In genomic region chr9:111433082-111433481, GRCh38 we compare ENCODE assay signal across 27 cellular contexts.
"Had no signal": no experiment of that assay in that cellular context is flagged by ENCODE, and none has a peak within 500 bp of the region (broad histone marks: within the 10 kb centered on the region; RNA-seq: fewer than 3 reads in every experiment).

No MANE protein-coding gene starts in this region.

- H3K27me3 Mint-ChIP-seq: naive B cell; naive thymus-derived CD8-positive, alpha-beta T cell; natural killer cell treated with Interleukin-12 subunit alpha and Interleukin-12 subunit beta and Interleukin-15 and Interleukin-18, amount 100 ng/mL, for 72 hours; stimulated activated memory B cell treated with anti-CD40 and anti-IgM and Interleukin-4, amounts not matched to agents 10 μg/mL and 1 μg/mL and 100 μg/mL, for 72 hours; stimulated activated naive CD8-positive, alpha-beta T cell treated with anti-CD3 and anti-CD28 coated beads, Interleukin-15, amount 100 ng/mL, for 72 hours had no signal

- H3K9me3 ChIP-seq: neutrophil, pancreas, psoas muscle, right lobe of liver, sigmoid colon, thoracic aorta, thyroid gland, tibial nerve, upper lobe of left lung, uterus had no signal

- DNase-seq: naive B cell; naive thymus-derived CD8-positive, alpha-beta T cell; nephron progenitor cell; nucleus accumbens; pancreas; psoas muscle; right cardiac atrium; right lobe of liver; sigmoid colon; small intestine; stimulated activated CD4-positive, alpha-beta T cell treated with anti-CD3 and anti-CD28 coated beads, Interleukin-15, amount 100 ng/mL, for 24 hours; stimulated activated CD4-positive, alpha-beta T cell treated with anti-CD3 and anti-CD28 coated beads, Interleukin-4, amount 100 ng/mL, for 1 hour; stimulated activated CD4-positive, alpha-beta T cell treated with anti-CD3 and anti-CD28 coated beads, Interleukin-4, amount 100 ng/mL, for 4 hours; stimulated activated CD8-positive, alpha-beta memory T cell treated with anti-CD3 and anti-CD28 coated beads, Interleukin-4, amount 100 ng/mL, for 48 hours; stimulated activated naive CD4-positive, alpha-beta T cell; stimulated activated naive CD8-positive, alpha-beta T cell treated with anti-CD3 and anti-CD28 coated beads, Interleukin-15, amount 100 ng/mL, for 72 hours; stimulated activated naive CD8-positive, alpha-beta T cell treated with anti-CD3 and anti-CD28 coated beads, Interleukin-15, Interleukin-2, amounts not matched to agents 100 U/mL and 50 U/mL, for 24 hours; thyroid gland; trophoblast cell; uterus had no signal

- H3K4me3 ChIP-seq: pancreas, psoas muscle, right lobe of liver, sigmoid colon, thoracic aorta, thyroid gland, tibial nerve, upper lobe of left lung, uterus had no signal

- FAIRE-seq: pancreas, small intestine had no signal

- H3K4me3 Mint-ChIP-seq: naive B cell; naive thymus-derived CD8-positive, alpha-beta T cell; natural killer cell treated with Interleukin-12 subunit alpha and Interleukin-12 subunit beta and Interleukin-15 and Interleukin-18, amount 100 ng/mL, for 72 hours; nephron progenitor cell; neural crest cell; stimulated activated memory B cell treated with anti-CD40 and anti-IgM and Interleukin-4, amounts not matched to agents 10 μg/mL and 1 μg/mL and 100 μg/mL, for 72 hours; stimulated activated naive CD8-positive, alpha-beta T cell treated with anti-CD3 and anti-CD28 coated beads, Interleukin-15, amount 100 ng/mL, for 72 hours had no signal

- H3K27me3 ChIP-seq: neutrophil, pancreas, right lobe of liver, sigmoid colon, thyroid gland, tibial nerve, upper lobe of left lung, uterus had no signal

- H3K27ac ChIP-seq: neutrophil, pancreas, psoas muscle, right lobe of liver, sigmoid colon, thoracic aorta, thyroid gland, tibial nerve, upper lobe of left lung, uterus had no signal

- ATAC-seq: naive thymus-derived CD8-positive, alpha-beta T cell; natural killer cell treated with Interleukin-12 subunit alpha and Interleukin-12 subunit beta and Interleukin-15 and Interleukin-18, amount 100 ng/mL, for 72 hours; pancreas; psoas muscle; right cardiac atrium; right lobe of liver; stimulated activated memory B cell treated with anti-CD40 and anti-IgM and Interleukin-4, amounts not matched to agents 10 μg/mL and 1 μg/mL and 100 μg/mL, for 72 hours; stimulated activated naive CD8-positive, alpha-beta T cell treated with anti-CD3 and anti-CD28 coated beads, Interleukin-15, amount 100 ng/mL, for 72 hours; stimulated activated naive CD8-positive, alpha-beta T cell treated with anti-CD3 and anti-CD28 coated beads, Interleukin-15, Interleukin-2, amounts not matched to agents 100 U/mL and 50 U/mL, for 24 hours had no signal

- H3K4me1 ChIP-seq: pancreas, psoas muscle, sigmoid colon, thyroid gland, upper lobe of left lung, uterus had no signal

- H3K9me3 Mint-ChIP-seq: naive B cell; naive thymus-derived CD8-positive, alpha-beta T cell; natural killer cell treated with Interleukin-12 subunit alpha and Interleukin-12 subunit beta and Interleukin-15 and Interleukin-18, amount 100 ng/mL, for 72 hours; nephron progenitor cell; neural crest cell; stimulated activated memory B cell treated with anti-CD40 and anti-IgM and Interleukin-4, amounts not matched to agents 10 μg/mL and 1 μg/mL and 100 μg/mL, for 72 hours; stimulated activated naive CD8-positive, alpha-beta T cell treated with anti-CD3 and anti-CD28 coated beads, Interleukin-15, amount 100 ng/mL, for 72 hours had no signal

- H3K27ac Mint-ChIP-seq: naive thymus-derived CD8-positive, alpha-beta T cell; natural killer cell treated with Interleukin-12 subunit alpha and Interleukin-12 subunit beta and Interleukin-15 and Interleukin-18, amount 100 ng/mL, for 72 hours; nephron progenitor cell; stimulated activated memory B cell treated with anti-CD40 and anti-IgM and Interleukin-4, amounts not matched to agents 10 μg/mL and 1 μg/mL and 100 μg/mL, for 72 hours; stimulated activated naive CD8-positive, alpha-beta T cell treated with anti-CD3 and anti-CD28 coated beads, Interleukin-15, amount 100 ng/mL, for 72 hours had no signal

- H3K36me3 ChIP-seq: uterus had no signal

- H3K4me1 Mint-ChIP-seq: naive B cell; naive thymus-derived CD8-positive, alpha-beta T cell; nephron progenitor cell; neural crest cell; stimulated activated memory B cell treated with anti-CD40 and anti-IgM and Interleukin-4, amounts not matched to agents 10 μg/mL and 1 μg/mL and 100 μg/mL, for 72 hours; stimulated activated naive CD8-positive, alpha-beta T cell treated with anti-CD3 and anti-CD28 coated beads, Interleukin-15, amount 100 ng/mL, for 72 hours had no signal
